Comparison of ENCODE assay signal across 1 cellular context in the genomic region with DNA sequence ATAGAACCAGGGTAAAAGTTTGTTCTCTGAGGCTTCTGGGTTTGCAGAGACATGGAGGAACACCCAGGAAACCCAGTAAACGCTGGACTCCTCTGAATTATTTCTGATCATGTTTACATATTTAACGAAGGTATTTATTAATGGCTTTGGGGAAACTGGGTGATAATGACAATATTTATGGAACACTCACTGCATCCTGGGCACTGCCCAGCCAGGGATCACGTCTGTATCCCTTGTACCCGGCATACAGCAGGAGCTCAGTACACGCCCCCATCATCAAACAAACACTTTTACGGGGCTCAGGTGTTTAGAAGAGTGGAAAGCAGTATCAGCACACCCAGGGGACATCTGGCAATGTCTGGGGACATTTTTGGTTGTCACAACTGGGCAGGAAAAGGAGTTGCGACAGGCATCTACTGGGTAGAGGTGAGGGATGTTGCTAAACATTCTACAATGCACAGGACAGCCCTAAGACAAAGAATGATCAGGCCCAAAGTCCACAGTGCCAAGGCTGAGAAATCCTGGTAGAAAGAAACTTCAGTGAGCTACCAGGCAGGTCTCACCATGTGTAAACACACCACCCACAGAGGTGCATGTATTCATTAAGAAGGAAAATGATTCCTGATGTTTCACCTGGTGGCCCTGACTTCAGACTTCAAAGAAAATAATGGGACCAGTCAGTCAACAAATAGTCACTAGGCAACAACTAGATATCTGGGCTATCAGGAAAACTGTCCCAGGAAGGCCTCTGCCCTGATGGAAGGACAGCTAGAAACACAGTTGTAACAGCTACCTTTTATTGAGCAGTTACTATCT.
TF ChIP-seq lines count a peak whose summit lies in the region.

No MANE protein-coding gene starts in this region.

TF ChIP-seq in HepG2, 621 proteins besides CTCF, POLR2A, EP300 and RAD21 (continued from another document and continues in another):
- TF ChIP-seq, protein P1, sequence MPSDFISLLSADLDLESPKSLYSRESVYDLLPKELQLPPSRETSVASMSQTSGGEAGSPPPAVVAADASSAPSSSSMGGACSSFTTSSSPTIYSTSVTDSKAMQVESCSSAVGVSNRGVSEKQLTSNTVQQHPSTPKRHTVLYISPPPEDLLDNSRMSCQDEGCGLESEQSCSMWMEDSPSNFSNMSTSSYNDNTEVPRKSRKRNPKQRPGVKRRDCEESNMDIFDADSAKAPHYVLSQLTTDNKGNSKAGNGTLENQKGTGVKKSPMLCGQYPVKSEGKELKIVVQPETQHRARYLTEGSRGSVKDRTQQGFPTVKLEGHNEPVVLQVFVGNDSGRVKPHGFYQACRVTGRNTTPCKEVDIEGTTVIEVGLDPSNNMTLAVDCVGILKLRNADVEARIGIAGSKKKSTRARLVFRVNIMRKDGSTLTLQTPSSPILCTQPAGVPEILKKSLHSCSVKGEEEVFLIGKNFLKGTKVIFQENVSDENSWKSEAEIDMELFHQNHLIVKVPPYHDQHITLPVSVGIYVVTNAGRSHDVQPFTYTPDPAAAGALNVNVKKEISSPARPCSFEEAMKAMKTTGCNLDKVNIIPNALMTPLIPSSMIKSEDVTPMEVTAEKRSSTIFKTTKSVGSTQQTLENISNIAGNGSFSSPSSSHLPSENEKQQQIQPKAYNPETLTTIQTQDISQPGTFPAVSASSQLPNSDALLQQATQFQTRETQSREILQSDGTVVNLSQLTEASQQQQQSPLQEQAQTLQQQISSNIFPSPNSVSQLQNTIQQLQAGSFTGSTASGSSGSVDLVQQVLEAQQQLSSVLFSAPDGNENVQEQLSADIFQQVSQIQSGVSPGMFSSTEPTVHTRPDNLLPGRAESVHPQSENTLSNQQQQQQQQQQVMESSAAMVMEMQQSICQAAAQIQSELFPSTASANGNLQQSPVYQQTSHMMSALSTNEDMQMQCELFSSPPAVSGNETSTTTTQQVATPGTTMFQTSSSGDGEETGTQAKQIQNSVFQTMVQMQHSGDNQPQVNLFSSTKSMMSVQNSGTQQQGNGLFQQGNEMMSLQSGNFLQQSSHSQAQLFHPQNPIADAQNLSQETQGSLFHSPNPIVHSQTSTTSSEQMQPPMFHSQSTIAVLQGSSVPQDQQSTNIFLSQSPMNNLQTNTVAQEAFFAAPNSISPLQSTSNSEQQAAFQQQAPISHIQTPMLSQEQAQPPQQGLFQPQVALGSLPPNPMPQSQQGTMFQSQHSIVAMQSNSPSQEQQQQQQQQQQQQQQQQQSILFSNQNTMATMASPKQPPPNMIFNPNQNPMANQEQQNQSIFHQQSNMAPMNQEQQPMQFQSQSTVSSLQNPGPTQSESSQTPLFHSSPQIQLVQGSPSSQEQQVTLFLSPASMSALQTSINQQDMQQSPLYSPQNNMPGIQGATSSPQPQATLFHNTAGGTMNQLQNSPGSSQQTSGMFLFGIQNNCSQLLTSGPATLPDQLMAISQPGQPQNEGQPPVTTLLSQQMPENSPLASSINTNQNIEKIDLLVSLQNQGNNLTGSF (CRISPR knock-in tag; IDR thresholded peaks at IDR 0.05) = no peak
- TF ChIP-seq, protein P2, sequence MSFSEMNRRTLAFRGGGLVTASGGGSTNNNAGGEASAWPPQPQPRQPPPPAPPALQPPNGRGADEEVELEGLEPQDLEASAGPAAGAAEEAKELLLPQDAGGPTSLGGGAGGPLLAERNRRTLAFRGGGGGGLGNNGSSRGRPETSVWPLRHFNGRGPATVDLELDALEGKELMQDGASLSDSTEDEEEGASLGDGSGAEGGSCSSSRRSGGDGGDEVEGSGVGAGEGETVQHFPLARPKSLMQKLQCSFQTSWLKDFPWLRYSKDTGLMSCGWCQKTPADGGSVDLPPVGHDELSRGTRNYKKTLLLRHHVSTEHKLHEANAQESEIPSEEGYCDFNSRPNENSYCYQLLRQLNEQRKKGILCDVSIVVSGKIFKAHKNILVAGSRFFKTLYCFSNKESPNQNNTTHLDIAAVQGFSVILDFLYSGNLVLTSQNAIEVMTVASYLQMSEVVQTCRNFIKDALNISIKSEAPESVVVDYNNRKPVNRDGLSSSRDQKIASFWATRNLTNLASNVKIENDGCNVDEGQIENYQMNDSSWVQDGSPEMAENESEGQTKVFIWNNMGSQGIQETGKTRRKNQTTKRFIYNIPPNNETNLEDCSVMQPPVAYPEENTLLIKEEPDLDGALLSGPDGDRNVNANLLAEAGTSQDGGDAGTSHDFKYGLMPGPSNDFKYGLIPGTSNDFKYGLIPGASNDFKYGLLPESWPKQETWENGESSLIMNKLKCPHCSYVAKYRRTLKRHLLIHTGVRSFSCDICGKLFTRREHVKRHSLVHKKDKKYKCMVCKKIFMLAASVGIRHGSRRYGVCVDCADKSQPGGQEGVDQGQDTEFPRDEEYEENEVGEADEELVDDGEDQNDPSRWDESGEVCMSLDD (CRISPR knock-in tag; IDR thresholded peaks at IDR 0.05; ENCODE audit: borderline replicate concordance) = no peak; the same call in 1 of the 2 replicates
- TF ChIP-seq ZNF850 (CRISPR knock-in tag; conservative IDR thresholded peaks at IDR 0.05) (no peak), RFXANK (CRISPR knock-in tag; IDR thresholded peaks at IDR 0.05) (no peak), ATRX (CRISPR knock-in tag; IDR thresholded peaks at IDR 0.05; ENCODE audit: borderline replicate concordance) (no peak), NR2C2 (CRISPR knock-in tag; IDR thresholded peaks at IDR 0.05; ENCODE audit: borderline replicate concordance) (no peak; the same call in 1 of the 2 replicates), FOXO1 (CRISPR knock-in tag; IDR thresholded peaks at IDR 0.05) (peak; percentile 82), TAF15 (IDR thresholded peaks at IDR 0.05; ENCODE audit: low read depth, low read length, poor library complexity, severe bottlenecking) (no peak), ZNF709 (CRISPR knock-in tag; IDR thresholded peaks at IDR 0.05) (peak; percentile 57; the same call in 1 of the 2 replicates), MYNN (CRISPR knock-in tag; IDR thresholded peaks at IDR 0.05; ENCODE audit: low read depth) (0 out of 2 replicates have a peak, but pooled peaks have one; percentile 85), ZNF883 (CRISPR knock-in tag; IDR thresholded peaks at IDR 0.05; ENCODE audit: not compliant biosample characterization) (no peak), PRMT3 (CRISPR knock-in tag; IDR thresholded peaks at IDR 0.05; ENCODE audit: borderline replicate concordance, low read depth) (no peak), ONECUT2 (CRISPR knock-in tag; IDR thresholded peaks at IDR 0.05) (peak; percentile 67), ZNF431 (CRISPR knock-in tag; IDR thresholded peaks at IDR 0.05; ENCODE audit: borderline replicate concordance, low read depth) (no peak), HOXA5 (CRISPR knock-in tag; IDR thresholded peaks at IDR 0.05) (no peak), ZIK1 (CRISPR knock-in tag; IDR thresholded peaks at IDR 0.05; ENCODE audit: borderline replicate concordance, low read depth) (no peak), BCL6 (CRISPR knock-in tag; IDR thresholded peaks at IDR 0.05) (peak; percentile 76), MZF1 (CRISPR knock-in tag; IDR thresholded peaks at IDR 0.05; ENCODE audit: borderline replicate concordance) (no peak), FIP1L1 (IDR thresholded peaks at IDR 0.05; ENCODE audit: borderline replicate concordance, insufficient read depth, low read depth, low read length) (no peak), ZNF737 (CRISPR knock-in tag; IDR thresholded peaks at IDR 0.05; ENCODE audit: borderline replicate concordance) (no peak), ZNF180 (CRISPR knock-in tag; IDR thresholded peaks at IDR 0.05; ENCODE audit: borderline replicate concordance, low read depth) (no peak), SATB2 (CRISPR knock-in tag; IDR thresholded peaks at IDR 0.05) (no peak), ZKSCAN8 (CRISPR knock-in tag; IDR thresholded peaks at IDR 0.05; ENCODE audit: borderline replicate concordance) (peak; percentile 40), ZFP36L1 (CRISPR knock-in tag; IDR thresholded peaks at IDR 0.05) (no peak)
- TF ChIP-seq, protein P3, sequence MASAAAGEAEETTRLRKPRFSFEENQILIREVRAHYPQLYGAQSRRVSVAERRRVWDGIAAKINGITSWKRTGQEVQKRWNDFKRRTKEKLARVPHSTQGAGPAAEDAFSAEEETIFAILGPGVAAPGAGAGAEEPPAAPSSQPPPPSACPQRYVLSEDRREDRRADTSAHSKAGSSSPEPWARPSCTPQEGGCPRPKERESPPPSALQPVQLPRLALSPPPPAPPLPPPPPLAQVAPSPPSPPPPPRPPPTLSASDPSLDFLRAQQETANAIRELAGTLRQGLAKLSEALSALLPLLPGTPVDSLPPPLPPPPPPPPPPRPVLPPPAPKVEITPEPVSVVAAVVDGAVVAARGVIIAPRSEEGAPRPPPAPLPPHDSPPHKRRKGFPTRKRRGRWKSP (CRISPR knock-in tag; IDR thresholded peaks at IDR 0.05) = peak; percentile 40; the same call in 1 of the 2 replicates
- TF ChIP-seq, protein P4, sequence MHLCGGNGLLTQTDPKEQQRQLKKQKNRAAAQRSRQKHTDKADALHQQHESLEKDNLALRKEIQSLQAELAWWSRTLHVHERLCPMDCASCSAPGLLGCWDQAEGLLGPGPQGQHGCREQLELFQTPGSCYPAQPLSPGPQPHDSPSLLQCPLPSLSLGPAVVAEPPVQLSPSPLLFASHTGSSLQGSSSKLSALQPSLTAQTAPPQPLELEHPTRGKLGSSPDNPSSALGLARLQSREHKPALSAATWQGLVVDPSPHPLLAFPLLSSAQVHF (CRISPR knock-in tag; IDR thresholded peaks at IDR 0.05) = no peak
- TF ChIP-seq, protein P5, sequence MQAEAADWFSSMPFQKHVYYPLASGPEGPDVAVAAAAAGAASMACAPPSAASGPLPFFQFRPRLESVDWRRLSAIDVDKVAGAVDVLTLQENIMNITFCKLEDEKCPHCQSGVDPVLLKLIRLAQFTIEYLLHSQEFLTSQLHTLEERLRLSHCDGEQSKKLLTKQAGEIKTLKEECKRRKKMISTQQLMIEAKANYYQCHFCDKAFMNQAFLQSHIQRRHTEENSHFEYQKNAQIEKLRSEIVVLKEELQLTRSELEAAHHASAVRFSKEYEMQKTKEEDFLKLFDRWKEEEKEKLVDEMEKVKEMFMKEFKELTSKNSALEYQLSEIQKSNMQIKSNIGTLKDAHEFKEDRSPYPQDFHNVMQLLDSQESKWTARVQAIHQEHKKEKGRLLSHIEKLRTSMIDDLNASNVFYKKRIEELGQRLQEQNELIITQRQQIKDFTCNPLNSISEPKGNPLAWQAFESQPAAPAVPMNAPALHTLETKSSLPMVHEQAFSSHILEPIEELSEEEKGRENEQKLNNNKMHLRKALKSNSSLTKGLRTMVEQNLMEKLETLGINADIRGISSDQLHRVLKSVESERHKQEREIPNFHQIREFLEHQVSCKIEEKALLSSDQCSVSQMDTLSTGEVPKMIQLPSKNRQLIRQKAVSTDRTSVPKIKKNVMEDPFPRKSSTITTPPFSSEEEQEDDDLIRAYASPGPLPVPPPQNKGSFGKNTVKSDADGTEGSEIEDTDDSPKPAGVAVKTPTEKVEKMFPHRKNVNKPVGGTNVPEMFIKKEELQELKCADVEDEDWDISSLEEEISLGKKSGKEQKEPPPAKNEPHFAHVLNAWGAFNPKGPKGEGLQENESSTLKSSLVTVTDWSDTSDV (CRISPR knock-in tag; IDR thresholded peaks at IDR 0.05) = no peak
- TF ChIP-seq, protein P6, sequence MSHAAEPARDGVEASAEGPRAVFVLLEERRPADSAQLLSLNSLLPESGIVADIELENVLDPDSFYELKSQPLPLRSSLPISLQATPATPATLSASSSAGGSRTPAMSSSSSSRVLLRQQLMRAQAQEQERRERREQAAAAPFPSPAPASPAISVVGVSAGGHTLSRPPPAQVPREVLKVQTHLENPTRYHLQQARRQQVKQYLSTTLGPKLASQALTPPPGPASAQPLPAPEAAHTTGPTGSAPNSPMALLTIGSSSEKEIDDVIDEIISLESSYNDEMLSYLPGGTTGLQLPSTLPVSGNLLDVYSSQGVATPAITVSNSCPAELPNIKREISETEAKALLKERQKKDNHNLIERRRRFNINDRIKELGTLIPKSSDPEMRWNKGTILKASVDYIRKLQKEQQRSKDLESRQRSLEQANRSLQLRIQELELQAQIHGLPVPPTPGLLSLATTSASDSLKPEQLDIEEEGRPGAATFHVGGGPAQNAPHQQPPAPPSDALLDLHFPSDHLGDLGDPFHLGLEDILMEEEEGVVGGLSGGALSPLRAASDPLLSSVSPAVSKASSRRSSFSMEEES (CRISPR knock-in tag; IDR thresholded peaks at IDR 0.05) = 0 out of 2 replicates have a peak, but pooled peaks have one; percentile 7
- TF ChIP-seq, protein P7, sequence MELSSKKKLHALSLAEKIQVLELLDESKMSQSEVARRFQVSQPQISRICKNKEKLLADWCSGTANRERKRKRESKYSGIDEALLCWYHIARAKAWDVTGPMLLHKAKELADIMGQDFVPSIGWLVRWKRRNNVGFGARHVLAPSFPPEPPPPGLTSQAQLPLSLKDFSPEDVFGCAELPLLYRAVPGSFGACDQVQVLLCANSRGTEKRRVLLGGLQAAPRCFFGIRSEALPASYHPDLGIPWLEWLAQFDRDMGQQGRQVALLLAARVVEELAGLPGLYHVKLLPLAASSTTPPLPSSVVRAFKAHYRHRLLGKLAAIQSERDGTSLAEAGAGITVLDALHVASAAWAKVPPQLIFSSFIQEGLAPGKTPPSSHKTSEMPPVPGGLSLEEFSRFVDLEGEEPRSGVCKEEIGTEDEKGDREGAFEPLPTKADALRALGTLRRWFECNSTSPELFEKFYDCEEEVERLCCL (CRISPR knock-in tag; IDR thresholded peaks at IDR 0.05; ENCODE audit: borderline replicate concordance) = no peak
- TF ChIP-seq, protein P8, sequence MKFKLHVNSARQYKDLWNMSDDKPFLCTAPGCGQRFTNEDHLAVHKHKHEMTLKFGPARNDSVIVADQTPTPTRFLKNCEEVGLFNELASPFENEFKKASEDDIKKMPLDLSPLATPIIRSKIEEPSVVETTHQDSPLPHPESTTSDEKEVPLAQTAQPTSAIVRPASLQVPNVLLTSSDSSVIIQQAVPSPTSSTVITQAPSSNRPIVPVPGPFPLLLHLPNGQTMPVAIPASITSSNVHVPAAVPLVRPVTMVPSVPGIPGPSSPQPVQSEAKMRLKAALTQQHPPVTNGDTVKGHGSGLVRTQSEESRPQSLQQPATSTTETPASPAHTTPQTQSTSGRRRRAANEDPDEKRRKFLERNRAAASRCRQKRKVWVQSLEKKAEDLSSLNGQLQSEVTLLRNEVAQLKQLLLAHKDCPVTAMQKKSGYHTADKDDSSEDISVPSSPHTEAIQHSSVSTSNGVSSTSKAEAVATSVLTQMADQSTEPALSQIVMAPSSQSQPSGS (CRISPR knock-in tag; IDR thresholded peaks at IDR 0.05) = peak; percentile 60; the same call in 1 of the 2 replicates
- TF ChIP-seq, protein P9, sequence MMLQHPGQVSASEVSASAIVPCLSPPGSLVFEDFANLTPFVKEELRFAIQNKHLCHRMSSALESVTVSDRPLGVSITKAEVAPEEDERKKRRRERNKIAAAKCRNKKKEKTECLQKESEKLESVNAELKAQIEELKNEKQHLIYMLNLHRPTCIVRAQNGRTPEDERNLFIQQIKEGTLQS (CRISPR knock-in tag; IDR thresholded peaks at IDR 0.05) = peak; percentile 17; the same call in 1 of the 2 replicates
- TF ChIP-seq, protein P10, sequence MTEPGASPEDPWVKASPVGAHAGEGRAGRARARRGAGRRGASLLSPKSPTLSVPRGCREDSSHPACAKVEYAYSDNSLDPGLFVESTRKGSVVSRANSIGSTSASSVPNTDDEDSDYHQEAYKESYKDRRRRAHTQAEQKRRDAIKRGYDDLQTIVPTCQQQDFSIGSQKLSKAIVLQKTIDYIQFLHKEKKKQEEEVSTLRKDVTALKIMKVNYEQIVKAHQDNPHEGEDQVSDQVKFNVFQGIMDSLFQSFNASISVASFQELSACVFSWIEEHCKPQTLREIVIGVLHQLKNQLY (CRISPR knock-in tag; IDR thresholded peaks at IDR 0.05) = no peak
